Comparison of ENCODE assay signal across 16 cellular contexts in the genomic region with DNA sequence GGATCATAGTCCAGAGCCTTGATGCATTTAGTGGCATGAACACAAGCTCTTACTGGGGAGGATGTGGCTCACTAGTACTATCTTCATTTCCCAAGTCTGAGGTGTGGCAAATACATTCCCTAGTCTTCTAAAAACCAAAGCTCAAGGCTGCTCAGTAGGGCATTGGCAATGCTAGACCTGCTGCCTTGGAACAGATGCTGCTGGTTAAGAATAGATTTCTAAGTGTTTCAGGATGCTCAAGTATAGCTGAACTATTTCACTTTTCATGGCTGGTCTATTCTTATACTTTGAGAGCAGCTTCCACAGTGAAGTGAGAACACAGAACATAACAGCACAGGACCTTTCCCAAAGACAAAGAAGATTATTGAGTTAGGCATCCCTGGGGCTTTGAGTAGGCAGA.
"Had no signal": no experiment of that assay in that cellular context is flagged by ENCODE, and none has a peak within 500 bp of the region (broad histone marks: within the 10 kb centered on the region; RNA-seq: fewer than 3 reads in every experiment).

No MANE protein-coding gene starts in this region.

- H3K4me3 Mint-ChIP-seq: activated naive CD4-positive, alpha-beta T cell treated with anti-CD3 and anti-CD28 coated beads for 36 hours; activated T-helper 17 cell treated with anti-CD3 and anti-CD28 coated beads, Interleukin-2, amount 50 U/mL, for 72 hours; stimulated activated memory B cell treated with anti-CD40 and anti-IgM and Interleukin-4, amounts not matched to agents 10 μg/mL and 1 μg/mL and 100 μg/mL, for 72 hours had no signal

- H3K27me3 ChIP-seq: adrenal gland, cardiac muscle cell, gastrocnemius medialis, heart right ventricle, thyroid gland, uterus had no signal

- H3K4me3 ChIP-seq: adrenal gland, cardiac muscle cell, gastrocnemius medialis, heart right ventricle, lung, thyroid gland, uterus had no signal

- H3K36me3 Mint-ChIP-seq: naive B cell; stimulated activated memory B cell treated with anti-CD40 and anti-IgM and Interleukin-4, amounts not matched to agents 10 μg/mL and 1 μg/mL and 100 μg/mL, for 72 hours had no signal

- H3K9me3 ChIP-seq: adrenal gland, gastrocnemius medialis, heart right ventricle, thyroid gland, uterus had no signal

- H3K27ac ChIP-seq: adrenal gland, cardiac muscle cell, epithelial cell of prostate, gastrocnemius medialis, heart right ventricle, thyroid gland, uterus had no signal

- H3K36me3 ChIP-seq: adrenal gland, cardiac muscle cell, gastrocnemius medialis, heart right ventricle, thyroid gland, uterus had no signal

- H3K27me3 Mint-ChIP-seq: activated T-helper 17 cell treated with anti-CD3 and anti-CD28 coated beads, Interleukin-2, amount 50 U/mL, for 72 hours; naive B cell; stimulated activated memory B cell treated with anti-CD40 and anti-IgM and Interleukin-4, amounts not matched to agents 10 μg/mL and 1 μg/mL and 100 μg/mL, for 72 hours had no signal

- DNase-seq: activated CD4-positive, CD25-positive, alpha-beta regulatory T cell treated with anti-CD3 and anti-CD28 coated beads, Interleukin-2, amount 50 U/mL, for 72 hours; activated naive CD4-positive, alpha-beta T cell treated with anti-CD3 and anti-CD28 coated beads for 36 hours; adrenal gland; gastrocnemius medialis; heart right ventricle; islet precursor cell; midbrain; naive B cell; thyroid gland; uterus had no signal

- ATAC-seq: activated T-helper 17 cell treated with anti-CD3 and anti-CD28 coated beads, Interleukin-2, amount 50 U/mL, for 72 hours; gastrocnemius medialis; heart right ventricle had no signal

- H3K9me3 Mint-ChIP-seq: activated naive CD4-positive, alpha-beta T cell treated with anti-CD3 and anti-CD28 coated beads for 36 hours; activated T-helper 17 cell treated with anti-CD3 and anti-CD28 coated beads, Interleukin-2, amount 50 U/mL, for 72 hours; naive B cell; stimulated activated memory B cell treated with anti-CD40 and anti-IgM and Interleukin-4, amounts not matched to agents 10 μg/mL and 1 μg/mL and 100 μg/mL, for 72 hours; T-helper 2 cell treated with Interferon-gamma antibody and Interleukin-4, amounts not matched to agents 5 μg/mL and 100 μg/mL, for 36 hours had no signal

- H3K4me1 ChIP-seq: adrenal gland, gastrocnemius medialis, uterus had no signal

- H3K27ac Mint-ChIP-seq: activated naive CD4-positive, alpha-beta T cell treated with anti-CD3 and anti-CD28 coated beads for 36 hours; activated T-helper 17 cell treated with anti-CD3 and anti-CD28 coated beads, Interleukin-2, amount 50 U/mL, for 72 hours; stimulated activated memory B cell treated with anti-CD40 and anti-IgM and Interleukin-4, amounts not matched to agents 10 μg/mL and 1 μg/mL and 100 μg/mL, for 72 hours had no signal
